In genomic region chr3:79846148-79846933, GRCh38 we compare ENCODE assay signal across 9 cellular contexts.
DNase-seq lines count a peak whose midpoint lies in the region; ATAC-seq and TF ChIP-seq lines count a peak whose summit lies in the region.
"Had no signal": no experiment of that assay in that cellular context is flagged by ENCODE, and none has a peak within 500 bp of the region (broad histone marks: within the 10 kb centered on the region; RNA-seq: fewer than 3 reads in every experiment).

No MANE protein-coding gene starts in this region.

- no peaks in the 10 kb centered on the region for H3K9me3 ChIP-seq in Panc1 (ENCODE audit: control insufficient read depth, insufficient read depth, low read depth, low read length)

- no peaks in the 10 kb centered on the region for H3K27me3 ChIP-seq in Panc1 (ENCODE audit: control insufficient read depth, insufficient read depth, low read length)
- no peaks in the 10 kb centered on the region for H3K27me3 ChIP-seq in foreskin keratinocyte

- CTCF ChIA-PET in Panc1 (lab: Charles Lee): no interaction called here

- in situ Hi-C loops in GM13976 (cut with MboI; ENCODE audit: low sequenced_read_pairs, unreplicated experiment): no loop called here
- in situ Hi-C loops in Panc1 (cut with HindIII; ENCODE audit: low pct_unique_long_range_greater_than_20kb, low sequenced_read_pairs): no loop called here

- H3K27ac ChIP-seq in Panc1 (ENCODE audit: low read length): no peak overlapping the region
- H3K27ac ChIP-seq in foreskin keratinocyte: no peak overlapping the region
- H3K27ac ChIP-seq: VCaP had no signal

- POLR2A ChIA-PET in Panc1 (lab: Charles Lee): no interaction called here

- H3K36me3 ChIP-seq in Panc1 (ENCODE audit: control insufficient read depth, insufficient read depth, low read length): no peaks in the 10 kb centered on the region

- H3K4me3 ChIP-seq in Panc1 (ENCODE audit: low read depth in 2 of 2, low read length in 2 of 2): no peak overlapping the region

- TF ChIP-seq CTCF in GM13976 (IDR thresholded peaks at IDR 0.05; ENCODE audit: borderline replicate concordance, control extremely low read depth, extremely low read depth, insufficient read depth, missing control alignments): peak; percentile 49
- peak; percentile 60 for TF ChIP-seq CTCF in Panc1 (IDR thresholded peaks at IDR 0.05)
- peak; percentile 46 for TF ChIP-seq CTCF in foreskin keratinocyte (conservative IDR thresholded peaks at IDR 0.05)

- DNase-seq in AML-193 (lab: John Stamatoyannopoulos, UW) (peak; percentile 8 to 28), GM13976 (ENCODE audit: low spot score) (no peak), Panc1 (ENCODE audit: low read depth, low spot score) (no peak), foreskin keratinocyte (no peak), cardiac septum (ENCODE audit: low spot score) (no peak), NCI-H2196 treated with DMSO at 0.1 percent for 48 hours (lab: John Stamatoyannopoulos, UW; ENCODE audit: unreplicated experiment) (no peak)

- intact Hi-C loops in Panc1 (cut with micrococcal nuclease; ENCODE audit: unreplicated experiment): no loop called here
- intact Hi-C loops in cardiac septum (cut with DNase I): loop anchor here (5.0 kb wide), 1 partner anchor 324 kb away; no protein-coding TSS in a partner anchor

- H3K4me1 ChIP-seq in Panc1 (ENCODE audit: control insufficient read depth, insufficient read depth, low read length) (no peaks in the 10 kb centered on the region), foreskin keratinocyte (no peaks in the 10 kb centered on the region)

- ATAC-seq in Panc1: no peak
- ATAC-seq in foreskin keratinocyte: no peak
- no peak for ATAC-seq in HG03571 (IDR thresholded peaks at IDR 0.05; ENCODE audit: unreplicated experiment)
- ATAC-seq in HG03159 (IDR thresholded peaks at IDR 0.05; ENCODE audit: unreplicated experiment): no peak

- BruUV-seq in Panc1 (replicated peaks; lab: Mats Ljungman, UMichigan): no TSS peak

Comparison
In these comparisons a context has a peak if more than half of its experiments do, and no peak if none do; other contexts are left out.
1. DNase-seq: peak in AML-193 (2 of 2); none in GM13976 (single experiment), Panc1 (single experiment), foreskin keratinocyte (0 of 2), cardiac septum (single experiment) and NCI-H2196 treated with DMSO at 0.1 percent for 48 hours (single experiment).
2. Peak in every context shown above with its lines, with median percentiles within 50 percentile points of each other: CTCF ChIP-seq.